Comparison of ENCODE assay signal across 19 cellular contexts in genomic region chr10:101112799-101113594, GRCh38. TPM values are rescaled to one million over a fixed set of nuclear protein-coding genes. Genes with fewer than 3 reads are reported as not detected.
DNase-seq lines count a peak whose midpoint lies in the region; ATAC-seq, FAIRE-seq and TF ChIP-seq lines count a peak whose summit lies in the region.
"Had no signal": no experiment of that assay in that cellular context is flagged by ENCODE, and none has a peak within 500 bp of the region (broad histone marks: within the 10 kb centered on the region; RNA-seq: fewer than 3 reads in every experiment).

No MANE protein-coding gene starts in this region.

- H3T11ph ChIP-seq in H9 (ENCODE audit: low read length) = no peak overlapping the region

- peak; percentile 20; the same call in 1 of the 2 replicates for ATAC-seq in WTC11
- ATAC-seq in HepG2 = peak; percentile 89
- peak; percentile 39 for ATAC-seq in stimulated activated memory B cell treated with anti-CD40 and anti-IgM and Interleukin-4, amounts not matched to agents 10 μg/mL and 1 μg/mL and 100 μg/mL, for 72 hours
- ATAC-seq in HG02981 (IDR thresholded peaks at IDR 0.05; ENCODE audit: unreplicated experiment) = no peak
- no peak for ATAC-seq in activated T-cell treated with anti-CD3 and anti-CD28 coated beads, Interleukin-2, amount 50 U/mL, for 4 hours
- ATAC-seq: GM12878, HCT116 had no signal

- TF ChIP-seq POLR2A in HepG2 (IDR thresholded peaks at IDR 0.05; ENCODE audit: insufficient read depth in 1 of 2, low read depth in 2 of 2, low read length in 2 of 2) = no peak

- H3K27ac ChIP-seq in H9 (ENCODE audit: insufficient read length, low read depth, low read length) = no peak overlapping the region
- H3K27ac ChIP-seq in HepG2 (ENCODE audit: extremely low read length, insufficient read depth, low read length) = peak overlapping the region; percentile 68

- H3K36me3 Mint-ChIP-seq in H9 (ENCODE audit: insufficient read depth in 1 of 3, low read depth in 3 of 3) (no peaks in the 10 kb centered on the region), WTC11 (no peaks in the 10 kb centered on the region)
- no peaks in the 10 kb centered on the region for H3K36me3 Mint-ChIP-seq in stimulated activated memory B cell treated with anti-CD40 and anti-IgM and Interleukin-4, amounts not matched to agents 10 μg/mL and 1 μg/mL and 100 μg/mL, for 72 hours
- H3K36me3 Mint-ChIP-seq in activated T-cell treated with anti-CD3 and anti-CD28 coated beads, Interleukin-2, amount 50 U/mL, for 4 hours (ENCODE audit: insufficient read depth) = no peaks in the 10 kb centered on the region
- H3K36me3 Mint-ChIP-seq: CD4-positive, alpha-beta memory T cell had no signal

- POLR2A ChIA-PET in WTC11 (lab: Charles Lee) (interaction anchor here (1.0 kb wide), 1 partner anchor 21 kb away, joined by 3 read pairs; no protein-coding TSS in a partner anchor), HepG2 (lab: Yijun Ruan, JAX) (interaction anchor here (0.9 to 1.9 kb wide), 14 partner anchors 9 to 577 kb away, joined by 3 to 13 read pairs (median 4); partner anchors contain the start of genes HIF1AN and KAZALD1)

- H3K18ac ChIP-seq in H9 (ENCODE audit: insufficient read length, low read depth, low read length) = no peak overlapping the region

- no peak overlapping the region for H3K14ac ChIP-seq in H9 (ENCODE audit: insufficient read depth, low read length)

- H3K79me2 ChIP-seq in H9 (ENCODE audit: insufficient read depth, low read length) = no peaks in the 10 kb centered on the region
- no peaks in the 10 kb centered on the region for H3K79me2 ChIP-seq in HepG2 (ENCODE audit: insufficient read depth, low read length)

- peak in 1 of 2 experiments; percentile 76; a peak in 2 of 4 replicates for TF ChIP-seq EP300 in HepG2 (IDR thresholded peaks at IDR 0.05; ENCODE audit: low read depth in 2 of 2, low read length in 2 of 2)
- TF ChIP-seq EP300 in HepG2 (CRISPR knock-in tag; IDR thresholded peaks at IDR 0.05; ENCODE audit: borderline replicate concordance) = no peak

- no peaks in the 10 kb centered on the region for H3K36me3 ChIP-seq in HepG2 (replicated peaks in 1 of 2; ENCODE audit: control insufficient read depth in 1 of 2, insufficient read depth in 2 of 2, low read length in 2 of 2)
- H3K36me3 ChIP-seq: BE2C had no signal

- H2BK5ac ChIP-seq in H9 (ENCODE audit: insufficient read length, low read length) = no peak overlapping the region

- intact Hi-C loops in HepG2 (cut with micrococcal nuclease; ENCODE audit: unreplicated experiment) = no loop called here

- H3K4me1 ChIP-seq in H9 (ENCODE audit: insufficient read depth, low read length) = no peaks in the 10 kb centered on the region
- H3K4me1 ChIP-seq in HepG2 (ENCODE audit: insufficient read depth, low read length) = peaks cover 40% of the 10 kb centered on the region

- peaks cover 66% of the 10 kb centered on the region for H3K27me3 Mint-ChIP-seq in H9 (ENCODE audit: low read depth)
- peaks cover 25% of the 10 kb centered on the region for H3K27me3 Mint-ChIP-seq in WTC11 (ENCODE audit: low read depth)
- peaks cover 50% of the 10 kb centered on the region for H3K27me3 Mint-ChIP-seq in stimulated activated memory B cell treated with anti-CD40 and anti-IgM and Interleukin-4, amounts not matched to agents 10 μg/mL and 1 μg/mL and 100 μg/mL, for 72 hours
- peaks cover 52% of the 10 kb centered on the region for H3K27me3 Mint-ChIP-seq in activated T-cell treated with anti-CD3 and anti-CD28 coated beads, Interleukin-2, amount 50 U/mL, for 4 hours (ENCODE audit: low read depth)

- H3K23me2 ChIP-seq in H9 (ENCODE audit: insufficient read length, low read depth, low read length, poor library complexity, severe bottlenecking) = no peaks in the 10 kb centered on the region

- in situ Hi-C loops in HepG2 (cut with HindIII; ENCODE audit: extremely low pct_ligation_motif_present, low pct_unique_long_range_greater_than_20kb) = no loop called here

- WGBS in H9 (ENCODE audit: extremely low coverage, insufficient read length, low lambda C conversion rate) = no CpG with 5 or more reads among the region's 12 CpGs
- WGBS in HepG2 (ENCODE audit: low lambda C conversion rate) = 2% methylated on average over 12 of the region's 12 CpGs

- no peaks in the 10 kb centered on the region for H3K9me3 Mint-ChIP-seq in H9
- no peaks in the 10 kb centered on the region for H3K9me3 Mint-ChIP-seq in WTC11
- no peaks in the 10 kb centered on the region for H3K9me3 Mint-ChIP-seq in stimulated activated memory B cell treated with anti-CD40 and anti-IgM and Interleukin-4, amounts not matched to agents 10 μg/mL and 1 μg/mL and 100 μg/mL, for 72 hours
- H3K9me3 Mint-ChIP-seq in activated T-cell treated with anti-CD3 and anti-CD28 coated beads, Interleukin-2, amount 50 U/mL, for 4 hours = no peaks in the 10 kb centered on the region
- H3K9me3 Mint-ChIP-seq: CD4-positive, alpha-beta memory T cell had no signal

- peak overlapping the region in 1 of 3 experiments; percentile 48; a peak in 1 of 6 replicates for H3K4me3 ChIP-seq in HepG2 (replicated peaks in 1 of 3; ENCODE audit: insufficient read depth in 1 of 3, low read depth in 2 of 3, low read length in 3 of 3)
- H3K4me3 ChIP-seq: GM12878 had no signal

- H3K4me3 Mint-ChIP-seq in H9 (no peak overlapping the region; a peak in 1 of 5 replicates), WTC11 (no peak overlapping the region)
- no peak overlapping the region for H3K4me3 Mint-ChIP-seq in stimulated activated memory B cell treated with anti-CD40 and anti-IgM and Interleukin-4, amounts not matched to agents 10 μg/mL and 1 μg/mL and 100 μg/mL, for 72 hours
- no peak overlapping the region for H3K4me3 Mint-ChIP-seq in activated T-cell treated with anti-CD3 and anti-CD28 coated beads, Interleukin-2, amount 50 U/mL, for 4 hours
- H3K4me3 Mint-ChIP-seq: CD4-positive, alpha-beta memory T cell had no signal

- no peak for TF ChIP-seq RAD21 in HepG2 (CRISPR knock-in tag; IDR thresholded peaks at IDR 0.05)

- TF ChIP-seq CTCF in H9 (conservative IDR thresholded peaks at IDR 0.05) (no peak), WTC11 (IDR thresholded peaks at IDR 0.05) (no peak), HepG2 (CRISPR knock-in tag; IDR thresholded peaks at IDR 0.05) (no peak)

- H2AFZ ChIP-seq in H9 (ENCODE audit: low read length) = no peak overlapping the region
- no peak overlapping the region for H2AFZ ChIP-seq in HepG2 (ENCODE audit: low read length)

- H3K4me1 Mint-ChIP-seq in H9 (peaks cover 3 to 27% of the 10 kb centered on the region in 2 experiments; a peak in 3 of 4 replicates), WTC11 (peaks cover 25% of the 10 kb centered on the region)
- no peaks in the 10 kb centered on the region for H3K4me1 Mint-ChIP-seq in stimulated activated memory B cell treated with anti-CD40 and anti-IgM and Interleukin-4, amounts not matched to agents 10 μg/mL and 1 μg/mL and 100 μg/mL, for 72 hours
- no peaks in the 10 kb centered on the region for H3K4me1 Mint-ChIP-seq in activated T-cell treated with anti-CD3 and anti-CD28 coated beads, Interleukin-2, amount 50 U/mL, for 4 hours (ENCODE audit: low read depth)
- H3K4me1 Mint-ChIP-seq: CD4-positive, alpha-beta memory T cell had no signal

- no peak overlapping the region for H3K4me2 ChIP-seq in H9 (ENCODE audit: insufficient read depth, insufficient read length, low read length)
- peak overlapping the region; percentile 66 for H3K4me2 ChIP-seq in HepG2 (ENCODE audit: low read depth, low read length)

- BruUV-seq in HepG2 (replicated peaks; lab: Mats Ljungman, UMichigan) = no TSS peak

- no peak overlapping the region for H2BK12ac ChIP-seq in H9 (ENCODE audit: insufficient read length, low read depth, low read length)

- H4K20me1 ChIP-seq in H9 (ENCODE audit: control insufficient read depth, insufficient read depth, insufficient read length) (no peaks in the 10 kb centered on the region), HepG2 (ENCODE audit: insufficient read depth, low read length) (no peaks in the 10 kb centered on the region)

- peaks cover 2% of the 10 kb centered on the region; the same call in 1 of the 2 replicates for H3K27me3 ChIP-seq in H9 (ENCODE audit: insufficient read depth, low read length)
- H3K27me3 ChIP-seq in HepG2 (ENCODE audit: control insufficient read depth in 1 of 2, insufficient read depth in 2 of 2, low read length in 2 of 2) = peaks cover 0 to 12% of the 10 kb centered on the region in 2 experiments; a peak in 1 of 5 replicates
- H3K27me3 ChIP-seq: BE2C had no signal

- H3K23ac ChIP-seq in H9 (ENCODE audit: insufficient read length, low read depth, low read length) = no peak overlapping the region

- H4K5ac ChIP-seq in H9 (ENCODE audit: insufficient read length, low read depth, low read length) = no peak overlapping the region

- no peak overlapping the region for H4K8ac ChIP-seq in H9 (replicated peaks; ENCODE audit: insufficient read length, low read depth, low read length)

- no peaks in the 10 kb centered on the region for H3K9me3 ChIP-seq in H9 (ENCODE audit: control insufficient read depth, low read depth, low read length)
- no peaks in the 10 kb centered on the region for H3K9me3 ChIP-seq in HepG2 (ENCODE audit: low read length)
- H3K9me3 ChIP-seq: BE2C had no signal

- H3K4ac ChIP-seq in H9 (ENCODE audit: low read depth, low read length) = no peak overlapping the region

- H2BK120ac ChIP-seq in H9 (ENCODE audit: low read depth, low read length, poor library complexity, severe bottlenecking) = no peak overlapping the region

- H3K9ac ChIP-seq in H9 (ENCODE audit: extremely low read depth, insufficient read length, low read length) = no peak overlapping the region
- H3K9ac ChIP-seq in HepG2 (ENCODE audit: insufficient read depth, low read depth, low read length) = no peak overlapping the region; the same call in 1 of the 2 replicates

- no peak overlapping the region for H2BK15ac ChIP-seq in H9 (ENCODE audit: low read depth, low read length)

- H3K56ac ChIP-seq in H9 (ENCODE audit: insufficient read length, low read depth, low read length) = no peak overlapping the region

- peak; percentile 94 for FAIRE-seq in HepG2 (lab: Jason Lieb, UNC)
- FAIRE-seq: GM12878 had no signal

- CTCF ChIA-PET in WTC11 (lab: Charles Lee) = interaction anchor here (1.0 to 7.2 kb wide), 6 partner anchors 10 to 99 kb away, joined by 3 to 63 read pairs (median 6); no protein-coding TSS in a partner anchor
- CTCF ChIA-PET in HepG2 (lab: Yijun Ruan, JAX; ENCODE audit: low intra/inter-chr PET ratio, low total read pairs) = no interaction called here

- H3K27ac Mint-ChIP-seq in H9 = no peak overlapping the region
- no peak overlapping the region for H3K27ac Mint-ChIP-seq in WTC11
- H3K27ac Mint-ChIP-seq in stimulated activated memory B cell treated with anti-CD40 and anti-IgM and Interleukin-4, amounts not matched to agents 10 μg/mL and 1 μg/mL and 100 μg/mL, for 72 hours = no peak overlapping the region

- DNase-seq in H9 (peak; percentile 15), WTC11 (ENCODE audit: low spot score) (no peak), HepG2 (ENCODE audit: low spot score) (peak; percentile 85), SHP77 treated with DMSO at 0.1 percent for 48 hours (lab: John Stamatoyannopoulos, UW) (no peak)
- DNase-seq in activated T-cell treated with anti-CD3 and anti-CD28 coated beads, Interleukin-2, amount 50 U/mL, for 4 hours = no peak
- DNase-seq: BE2C; CD4-positive, alpha-beta memory T cell; GDM1; KBM-7; NCI-H1417 treated with DMSO at 0.1 percent for 48 hours; NCI-H1930; NCI-H2171 treated with DMSO at 0.1 percent for 48 hours; NCI-H446 treated with DMSO at 0.1 percent for 48 hours; NCI-H748 treated with DMSO at 0.1 percent for 48 hours had no signal

- no peak overlapping the region for H2BK20ac ChIP-seq in H9 (ENCODE audit: low read depth, low read length, poor library complexity, severe bottlenecking)

- no peaks in the 10 kb centered on the region for H3K79me1 ChIP-seq in H9 (ENCODE audit: insufficient read depth, low read depth, low read length, poor library complexity, severe bottlenecking)

- no peak overlapping the region for H4K91ac ChIP-seq in H9 (ENCODE audit: insufficient read length, low read depth, low read length)

- H2AK5ac ChIP-seq in H9 (ENCODE audit: insufficient read length, low read length) = no peak overlapping the region

RNA-seq across cellular contexts. Expression of gene TLX1, which starts 18.1 kb away (rescaled TPM):
- total RNA-seq in H9 (2021) = not detected in 2 replicates
- total RNA-seq in WTC11 (2021) = 2.1 to 4.6 TPM (median 2.3 TPM) in 3 replicates
- 0.07 TPM in 2 replicates for total RNA-seq in HepG2 (2016; rRNA removed; fragmentation: Illumina TruSeq; extraction: Trizol)
- not detected in 2 replicates for total RNA-seq in HepG2 (2016; cell fraction: cytosol; rRNA removed; fragmentation: Illumina TruSeq; extraction: Trizol; ENCODE audit: low read depth)
- 0.09 TPM in 1 of 2 replicates, not detected in the other for total RNA-seq in HepG2 (2016; cell fraction: insoluble cytoplasmic fraction; rRNA removed; fragmentation: Illumina TruSeq; extraction: Trizol)
- 0.10 TPM in 1 of 2 replicates, not detected in the other for total RNA-seq in HepG2 (2016; cell fraction: membrane; rRNA removed; fragmentation: Illumina TruSeq; extraction: Trizol)
- total RNA-seq in HepG2 (2016; cell fraction: nucleus; rRNA removed; fragmentation: Illumina TruSeq; extraction: Trizol) = 0.13 and 0.22 TPM in 2 replicates
- 0.20 and 0.26 TPM in 2 replicates for polyA plus RNA-seq in HepG2 (2011; rRNA removed)
- polyA plus RNA-seq in HepG2 (2011; cell fraction: cytosol; rRNA removed) = 0.15 and 0.16 TPM in 2 replicates
- 0.87 and 1.6 TPM in 2 replicates for polyA plus RNA-seq in HepG2 (2011; cell fraction: nucleus; rRNA removed)
- polyA plus RNA-seq in HepG2 (2012) = 0.09 and 0.21 TPM in 2 replicates
- 0.05 and 0.09 TPM in 2 replicates for polyA plus RNA-seq in HepG2 (2016; cell fraction: cytosol; fragmentation: Illumina TruSeq; extraction: Trizol; ENCODE audit: low read depth)
- polyA plus RNA-seq in HepG2 (2016; cell fraction: insoluble cytoplasmic fraction; fragmentation: Illumina TruSeq; extraction: Trizol; ENCODE audit: low read depth) = 0.08 TPM in 1 of 2 replicates, not detected in the other
- polyA plus RNA-seq in HepG2 (2016; cell fraction: membrane; fragmentation: Illumina TruSeq; extraction: Trizol; ENCODE audit: low read depth) = 0.16 TPM in 1 of 2 replicates, not detected in the other
- polyA plus RNA-seq in HepG2 (2016; cell fraction: nucleus; fragmentation: Illumina TruSeq; extraction: Trizol; ENCODE audit: insufficient read depth, low read depth) = not detected in 2 replicates
- polyA minus RNA-seq in HepG2 (2011; rRNA and poly(A)+ RNA removed; ENCODE audit: low replicate concordance) = 1.3 TPM in 1 of 2 replicates, not detected in the other
- polyA minus RNA-seq in HepG2 (2011; cell fraction: cytosol; rRNA and poly(A)+ RNA removed) = not detected in 2 replicates
- polyA minus RNA-seq in HepG2 (2011; cell fraction: nucleus; rRNA and poly(A)+ RNA removed) = 0.13 TPM in 1 of 2 replicates, not detected in the other
- not detected for total RNA-seq in activated T-cell treated with anti-CD3 and anti-CD28 coated beads, Interleukin-2, amount 50 U/mL, for 4 hours
- total RNA-seq: CD4-positive, alpha-beta memory T cell; GM12878; SK-MEL-5 had no signal
- polyA plus RNA-seq: CD4-positive, alpha-beta memory T cell; GM12878 had no signal

RNA-seq across cellular contexts. Expression of gene KAZALD1, which starts 51.2 kb away (rescaled TPM):
- total RNA-seq in H9 (2021) (2.9 and 3.6 TPM in 2 replicates), WTC11 (2021) (9.6 to 19.2 TPM (median 10.2 TPM) in 3 replicates), HepG2 (2016; rRNA removed; fragmentation: Illumina TruSeq; extraction: Trizol) (18.0 and 27.7 TPM in 2 replicates)
- 8.5 and 8.9 TPM in 2 replicates for total RNA-seq in HepG2 (2016; cell fraction: cytosol; rRNA removed; fragmentation: Illumina TruSeq; extraction: Trizol; ENCODE audit: low read depth)
- total RNA-seq in HepG2 (2016; cell fraction: insoluble cytoplasmic fraction; rRNA removed; fragmentation: Illumina TruSeq; extraction: Trizol) = 14.9 and 26.2 TPM in 2 replicates
- total RNA-seq in HepG2 (2016; cell fraction: membrane; rRNA removed; fragmentation: Illumina TruSeq; extraction: Trizol) = 21.1 and 23.2 TPM in 2 replicates
- 32.0 and 35.5 TPM in 2 replicates for total RNA-seq in HepG2 (2016; cell fraction: nucleus; rRNA removed; fragmentation: Illumina TruSeq; extraction: Trizol)
- 16.7 and 16.8 TPM in 2 replicates for polyA plus RNA-seq in HepG2 (2011; rRNA removed)
- polyA plus RNA-seq in HepG2 (2011; cell fraction: cytosol; rRNA removed) = 12.0 and 21.9 TPM in 2 replicates
- polyA plus RNA-seq in HepG2 (2011; cell fraction: nucleus; rRNA removed) = 46.9 and 60.7 TPM in 2 replicates
- polyA plus RNA-seq in HepG2 (2012) = 10.6 and 15.7 TPM in 2 replicates
- polyA plus RNA-seq in HepG2 (2016; cell fraction: cytosol; fragmentation: Illumina TruSeq; extraction: Trizol; ENCODE audit: low read depth) = 6.1 and 8.0 TPM in 2 replicates
- polyA plus RNA-seq in HepG2 (2016; cell fraction: insoluble cytoplasmic fraction; fragmentation: Illumina TruSeq; extraction: Trizol; ENCODE audit: low read depth) = 14.9 and 20.6 TPM in 2 replicates
- polyA plus RNA-seq in HepG2 (2016; cell fraction: membrane; fragmentation: Illumina TruSeq; extraction: Trizol; ENCODE audit: low read depth) = 16.2 and 17.5 TPM in 2 replicates
- polyA plus RNA-seq in HepG2 (2016; cell fraction: nucleus; fragmentation: Illumina TruSeq; extraction: Trizol; ENCODE audit: insufficient read depth, low read depth) = 52.2 and 57.1 TPM in 2 replicates
- polyA minus RNA-seq in HepG2 (2011; rRNA and poly(A)+ RNA removed; ENCODE audit: low replicate concordance) = 32.5 and 65.2 TPM in 2 replicates
- polyA minus RNA-seq in HepG2 (2011; cell fraction: cytosol; rRNA and poly(A)+ RNA removed) = 8.6 and 15.6 TPM in 2 replicates
- 36.6 and 46.4 TPM in 2 replicates for polyA minus RNA-seq in HepG2 (2011; cell fraction: nucleus; rRNA and poly(A)+ RNA removed)
- total RNA-seq in activated T-cell treated with anti-CD3 and anti-CD28 coated beads, Interleukin-2, amount 50 U/mL, for 4 hours = under 1 TPM in 1 of 3 donors, not detected in 2; 0.19 TPM
- total RNA-seq: CD4-positive, alpha-beta memory T cell had no signal
- polyA plus RNA-seq: CD4-positive, alpha-beta memory T cell had no signal

Comparison
In these comparisons a context has a peak if more than half of its experiments do, and no peak if none do; other contexts are left out.
1. DNase-seq: peak in H9 (single experiment) and HepG2 (single experiment); none in WTC11 (single experiment), activated T-cell treated with anti-CD3 and anti-CD28 coated beads, Interleukin-2, amount 50 U/mL, for 4 hours (single experiment) and SHP77 treated with DMSO at 0.1 percent for 48 hours (single experiment).
2. ATAC-seq: peak in WTC11 (single experiment), HepG2 (single experiment) and stimulated activated memory B cell treated with anti-CD40 and anti-IgM and Interleukin-4, amounts not matched to agents 10 μg/mL and 1 μg/mL and 100 μg/mL, for 72 hours (single experiment); none in HG02981 (single experiment) and activated T-cell treated with anti-CD3 and anti-CD28 coated beads, Interleukin-2, amount 50 U/mL, for 4 hours (0 of 2).